In the genomic region with DNA sequence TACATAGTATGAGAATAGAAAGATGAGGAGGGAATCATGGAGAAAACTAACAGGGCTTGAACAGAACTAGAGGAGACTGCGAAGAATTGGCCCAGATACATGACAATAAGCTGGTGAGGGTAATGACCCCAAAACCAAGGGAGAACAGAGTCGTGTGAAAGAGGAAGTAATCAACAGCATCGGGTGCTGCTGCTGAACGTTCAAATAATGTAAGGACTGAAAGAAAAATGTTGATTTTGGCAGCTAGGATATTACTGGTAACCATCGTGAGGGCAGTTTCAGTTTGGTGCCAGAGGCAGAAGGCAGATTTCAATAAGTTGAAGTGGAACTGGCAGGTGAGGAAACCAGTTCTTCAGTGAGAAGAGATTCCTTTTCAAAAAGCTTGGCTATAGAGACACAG, we compare ENCODE assay signal across 11 cellular contexts.
A peak's percentile ranks its signal among the peaks of the same experiment; 100 is the strongest.
DNase-seq lines count a peak whose midpoint lies in the region; ATAC-seq, FAIRE-seq and TF ChIP-seq lines count a peak whose summit lies in the region.
"Had no signal": no experiment of that assay in that cellular context is flagged by ENCODE, and none has a peak within 500 bp of the region (broad histone marks: within the 10 kb centered on the region; RNA-seq: fewer than 3 reads in every experiment).

No MANE protein-coding gene starts in this region.

- H3K79me2 ChIP-seq in HepG2 (ENCODE audit: insufficient read depth, low read length), result no peaks in the 10 kb centered on the region

- no peak overlapping the region for H3K9ac ChIP-seq in HepG2 (ENCODE audit: insufficient read depth, low read depth, low read length)

- H3K36me3 ChIP-seq in right lobe of liver (no peaks in the 10 kb centered on the region), HepG2 (replicated peaks in 1 of 2; ENCODE audit: control insufficient read depth in 1 of 2, insufficient read depth in 2 of 2, low read length in 2 of 2) (no peaks in the 10 kb centered on the region)

- FAIRE-seq in HepG2 (lab: Jason Lieb, UNC), result no peak

- no peak overlapping the region for H3K4me3 Mint-ChIP-seq in stimulated activated memory B cell treated with anti-CD40 and anti-IgM and Interleukin-4, amounts not matched to agents 10 μg/mL and 1 μg/mL and 100 μg/mL, for 72 hours
- H3K4me3 Mint-ChIP-seq: brain; nephron progenitor cell; T-helper 1 cell treated with Interleukin-12 subunit alpha and Interleukin-12 subunit beta and Interleukin-4 antibody, amounts not matched to agents 30 μg/mL and 1 μg/mL, for 36 hours had no signal

- DNase-seq in right lobe of liver, result no peak
- DNase-seq in HepG2 (ENCODE audit: low spot score), result no peak
- peak; percentile 26 for DNase-seq in NCI-H69 (lab: John Stamatoyannopoulos, UW)
- DNase-seq in GF-D8 (lab: John Stamatoyannopoulos, UW), result no peak
- no peak for DNase-seq in caudate nucleus (lab: John Stamatoyannopoulos, UW)
- DNase-seq: nephron progenitor cell had no signal

- H3K4me2 ChIP-seq in HepG2 (ENCODE audit: low read depth, low read length), result no peak overlapping the region

- no peaks in the 10 kb centered on the region for H3K27me3 ChIP-seq in right lobe of liver
- H3K27me3 ChIP-seq in HepG2 (ENCODE audit: control insufficient read depth in 1 of 2, insufficient read depth in 2 of 2, low read length in 2 of 2), result no peaks in the 10 kb centered on the region

- H3K4me1 Mint-ChIP-seq in stimulated activated memory B cell treated with anti-CD40 and anti-IgM and Interleukin-4, amounts not matched to agents 10 μg/mL and 1 μg/mL and 100 μg/mL, for 72 hours, result peaks cover 21% of the 10 kb centered on the region
- H3K4me1 Mint-ChIP-seq: brain, nephron progenitor cell had no signal

- H3K4me1 ChIP-seq in right lobe of liver (no peaks in the 10 kb centered on the region), HepG2 (ENCODE audit: insufficient read depth, low read length) (no peaks in the 10 kb centered on the region)

- no peak overlapping the region for H3K27ac ChIP-seq in right lobe of liver
- no peak overlapping the region for H3K27ac ChIP-seq in HepG2 (ENCODE audit: extremely low read length, insufficient read depth, low read length)
- H3K27ac ChIP-seq in caudate nucleus (ENCODE audit: low read depth, low read length), result no peak overlapping the region

- no peak overlapping the region for H3K27ac Mint-ChIP-seq in stimulated activated memory B cell treated with anti-CD40 and anti-IgM and Interleukin-4, amounts not matched to agents 10 μg/mL and 1 μg/mL and 100 μg/mL, for 72 hours
- H3K27ac Mint-ChIP-seq: brain; nephron progenitor cell; T-helper 1 cell treated with Interleukin-12 subunit alpha and Interleukin-12 subunit beta and Interleukin-4 antibody, amounts not matched to agents 30 μg/mL and 1 μg/mL, for 36 hours had no signal

- H2AFZ ChIP-seq in HepG2 (ENCODE audit: low read length), result no peak overlapping the region

- CTCF ChIA-PET in HepG2 (lab: Yijun Ruan, JAX; ENCODE audit: low intra/inter-chr PET ratio, low total read pairs), result no interaction called here

- H4K20me1 ChIP-seq in HepG2 (ENCODE audit: insufficient read depth, low read length), result no peaks in the 10 kb centered on the region

- no peak for TF ChIP-seq EP300 in HepG2 (IDR thresholded peaks at IDR 0.05; ENCODE audit: low read depth in 2 of 2, low read length in 2 of 2)
- no peak for TF ChIP-seq EP300 in HepG2 (CRISPR knock-in tag; IDR thresholded peaks at IDR 0.05; ENCODE audit: borderline replicate concordance)

- POLR2A ChIA-PET in HepG2 (lab: Yijun Ruan, JAX), result no interaction called here

- WGBS in right lobe of liver (ENCODE audit: insufficient coverage, low coverage, low lambda C conversion rate, missing lambda C conversion rate), result 18% methylated on average over 5 of the region's 5 CpGs
- 3% methylated on average over 5 of the region's 5 CpGs for WGBS in HepG2 (ENCODE audit: low lambda C conversion rate)

- no peak for TF ChIP-seq POLR2A in right lobe of liver (IDR thresholded peaks at IDR 0.05)
- TF ChIP-seq POLR2A in HepG2 (IDR thresholded peaks at IDR 0.05; ENCODE audit: insufficient read depth in 1 of 2, low read depth in 2 of 2, low read length in 2 of 2), result no peak

- in situ Hi-C loops in HepG2 (cut with HindIII; ENCODE audit: extremely low pct_ligation_motif_present, low pct_unique_long_range_greater_than_20kb), result no loop called here

- intact Hi-C loops in right lobe of liver (cut with DNase I), result no loop called here
- intact Hi-C loops in HepG2 (cut with micrococcal nuclease; ENCODE audit: unreplicated experiment), result loop anchor here (2.0 kb wide), 1 partner anchor 360 kb away; no protein-coding TSS in a partner anchor

- no TSS peak for BruUV-seq in HepG2 (replicated peaks; lab: Mats Ljungman, UMichigan)

- ATAC-seq in right lobe of liver (peak in 3 of 4 donors; percentile 20 to 54 (median 44)), HepG2 (no peak), HG03280 (IDR thresholded peaks at IDR 0.05; ENCODE audit: unreplicated experiment) (peak; percentile 77), esophagus mucosa (no peak)
- no peak for ATAC-seq in stimulated activated memory B cell treated with anti-CD40 and anti-IgM and Interleukin-4, amounts not matched to agents 10 μg/mL and 1 μg/mL and 100 μg/mL, for 72 hours

- H3K9me3 ChIP-seq in right lobe of liver, result no peaks in the 10 kb centered on the region
- H3K9me3 ChIP-seq in HepG2 (ENCODE audit: low read length), result no peaks in the 10 kb centered on the region

- H3K36me3 Mint-ChIP-seq in stimulated activated memory B cell treated with anti-CD40 and anti-IgM and Interleukin-4, amounts not matched to agents 10 μg/mL and 1 μg/mL and 100 μg/mL, for 72 hours, result no peaks in the 10 kb centered on the region
- H3K36me3 Mint-ChIP-seq: brain had no signal

- TF ChIP-seq CTCF in right lobe of liver (IDR thresholded peaks at IDR 0.05), result no peak
- no peak for TF ChIP-seq CTCF in HepG2 (CRISPR knock-in tag; IDR thresholded peaks at IDR 0.05)

- no peak overlapping the region for H3K4me3 ChIP-seq in right lobe of liver
- no peak overlapping the region for H3K4me3 ChIP-seq in HepG2 (replicated peaks in 1 of 3; ENCODE audit: insufficient read depth in 1 of 3, low read depth in 2 of 3, low read length in 3 of 3)

- H3K9me3 Mint-ChIP-seq in stimulated activated memory B cell treated with anti-CD40 and anti-IgM and Interleukin-4, amounts not matched to agents 10 μg/mL and 1 μg/mL and 100 μg/mL, for 72 hours, result no peaks in the 10 kb centered on the region
- H3K9me3 Mint-ChIP-seq: brain; nephron progenitor cell; T-helper 1 cell treated with Interleukin-12 subunit alpha and Interleukin-12 subunit beta and Interleukin-4 antibody, amounts not matched to agents 30 μg/mL and 1 μg/mL, for 36 hours had no signal

- no peak for TF ChIP-seq RAD21 in HepG2 (CRISPR knock-in tag; IDR thresholded peaks at IDR 0.05)

- H3K27me3 Mint-ChIP-seq in stimulated activated memory B cell treated with anti-CD40 and anti-IgM and Interleukin-4, amounts not matched to agents 10 μg/mL and 1 μg/mL and 100 μg/mL, for 72 hours, result peaks cover 12% of the 10 kb centered on the region

TF ChIP-seq in HepG2, 621 proteins besides CTCF, POLR2A, EP300 and RAD21:
- no peak for TF ChIP-seq CENPT (CRISPR knock-in tag; IDR thresholded peaks at IDR 0.05; ENCODE audit: low read depth)

Comparison
In these comparisons a context has a peak if more than half of its experiments do, and no peak if none do; other contexts are left out.
1. ATAC-seq: peak in right lobe of liver (3 of 4) and HG03280 (single experiment); none in HepG2 (single experiment), esophagus mucosa (single experiment) and stimulated activated memory B cell treated with anti-CD40 and anti-IgM and Interleukin-4, amounts not matched to agents 10 μg/mL and 1 μg/mL and 100 μg/mL, for 72 hours (single experiment).